Comparison of ENCODE assay signal across 1 cellular context in the genomic region with DNA sequence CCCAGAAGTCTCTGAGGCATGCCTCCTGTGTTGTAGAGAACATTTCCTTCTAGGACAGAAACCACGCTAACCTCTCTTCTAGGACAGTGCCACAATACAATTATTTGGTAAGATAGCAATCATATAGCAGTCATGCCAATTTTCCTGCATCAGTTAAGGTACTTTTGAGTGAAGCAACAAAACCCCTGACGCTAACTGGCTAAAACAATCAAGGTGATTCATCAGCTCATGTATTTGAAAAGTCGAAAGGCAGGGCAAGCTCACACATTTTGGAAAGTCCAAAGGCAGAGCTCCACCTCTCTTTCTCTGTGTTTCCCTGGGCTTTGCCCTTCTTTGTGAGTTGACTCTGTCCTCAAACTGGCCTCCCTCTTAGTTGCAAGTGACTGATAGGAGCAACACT.
TF ChIP-seq lines count a peak whose summit lies in the region.

No MANE protein-coding gene starts in this region.

TF ChIP-seq in HepG2, 621 proteins besides CTCF, POLR2A, EP300 and RAD21:
- TF ChIP-seq ARNT2 (CRISPR knock-in tag; IDR thresholded peaks at IDR 0.05; ENCODE audit: low read depth) (no peak), HMG20B (CRISPR knock-in tag; conservative IDR thresholded peaks at IDR 0.05) (no peak), PAX8 (CRISPR knock-in tag; IDR thresholded peaks at IDR 0.05; ENCODE audit: borderline replicate concordance) (no peak), XBP1 (CRISPR knock-in tag; IDR thresholded peaks at IDR 0.05) (no peak), YEATS2 (CRISPR knock-in tag; IDR thresholded peaks at IDR 0.05; ENCODE audit: borderline replicate concordance) (no peak), ZNF713 (CRISPR knock-in tag; IDR thresholded peaks at IDR 0.05) (no peak), GTF2F1 (IDR thresholded peaks at IDR 0.05; ENCODE audit: low read length) (no peak)
